In genomic region chr5:150412319-150413175, GRCh38 we compare ENCODE assay signal across 8 cellular contexts. TPM values are rescaled to one million over a fixed set of nuclear protein-coding genes. Genes with fewer than 3 reads are reported as not detected.
DNase-seq lines count a peak whose midpoint lies in the region; ATAC-seq and TF ChIP-seq lines count a peak whose summit lies in the region.

Gene CD74, minus strand, starts transcription at chr5:150412910. Its CDS starts 161 bp downstream, at chr5:150412749.

- H3K4me1 Mint-ChIP-seq in activated CD8-positive, alpha-beta T cell treated with anti-CD3 and anti-CD28 coated beads for 36 hours (ENCODE audit: low read depth): peaks cover 39% of the 10 kb centered on the region

- ATAC-seq in GM21737 (IDR thresholded peaks at IDR 0.05; ENCODE audit: unreplicated experiment): peak; percentile 67
- peak; percentile 91 for ATAC-seq in activated CD8-positive, alpha-beta T cell treated with anti-CD3 and anti-CD28 coated beads for 36 hours

- H3K36me3 Mint-ChIP-seq in activated CD8-positive, alpha-beta T cell treated with anti-CD3 and anti-CD28 coated beads for 36 hours (ENCODE audit: low read depth): peaks cover 15% of the 10 kb centered on the region

- H3K27ac Mint-ChIP-seq in activated CD8-positive, alpha-beta T cell treated with anti-CD3 and anti-CD28 coated beads for 36 hours: peak within 1 kb of the TSS; percentile 99

- POLR2A ChIA-PET in activated CD8-positive, alpha-beta T cell treated with anti-CD3 and anti-CD28 coated beads for 36 hours (lab: Charles Lee): interaction anchor here (0.6 to 5.2 kb wide), 22 partner anchors 8 to 412 kb away, joined by 3 to 57 read pairs (median 4); partner anchors contain the start of genes HMGXB3, RPS14, TCOF1 and TIGD6

- DNase-seq in EH (ENCODE audit: low read depth) (peak; percentile 39), MV-4-11 (lab: John Stamatoyannopoulos, UW) (peak; percentile 89), mesenteric fat pad (ENCODE audit: low spot score) (peak; percentile 91), NCI-H774 (lab: John Stamatoyannopoulos, UW) (no peak)
- DNase-seq in activated CD8-positive, alpha-beta T cell treated with anti-CD3 and anti-CD28 coated beads for 36 hours: peak; percentile 99
- DNase-seq in effector CD8-positive, alpha-beta T cell (lab: John Stamatoyannopoulos, UW): peak; percentile 91
- peak; percentile 74 to 79 for DNase-seq in stimulated activated CD8-positive, alpha-beta memory T cell treated with anti-CD3 and anti-CD28 coated beads, Interleukin-2, amount 100 ng/mL, for 48 hours (ENCODE audit: low read depth in 2 of 2)

- TF ChIP-seq CTCF in activated CD8-positive, alpha-beta T cell treated with anti-CD3 and anti-CD28 coated beads for 36 hours (IDR thresholded peaks at IDR 0.05): no peak

- no peaks in the 10 kb centered on the region for H3K27me3 Mint-ChIP-seq in activated CD8-positive, alpha-beta T cell treated with anti-CD3 and anti-CD28 coated beads for 36 hours

- intact Hi-C loops in activated CD8-positive, alpha-beta T cell treated with anti-CD3 and anti-CD28 coated beads for 36 hours (cut with micrococcal nuclease): no loop called here

- peak within 1 kb of the TSS; percentile 97 for H3K4me3 Mint-ChIP-seq in activated CD8-positive, alpha-beta T cell treated with anti-CD3 and anti-CD28 coated beads for 36 hours

- no peaks in the 10 kb centered on the region for H3K9me3 Mint-ChIP-seq in activated CD8-positive, alpha-beta T cell treated with anti-CD3 and anti-CD28 coated beads for 36 hours

- CTCF ChIA-PET in activated CD8-positive, alpha-beta T cell treated with anti-CD3 and anti-CD28 coated beads for 36 hours (lab: Charles Lee): interaction anchor here (0.7 to 4.3 kb wide), 7 partner anchors 10 to 38 kb away, joined by 3 to 40 read pairs (median 7); no protein-coding TSS in a partner anchor

RNA-seq across cellular contexts. Expression of gene CD74, which starts in this region (rescaled TPM):
- 100 to 1,000 TPM; 277 to 282 TPM for total RNA-seq in activated CD8-positive, alpha-beta T cell treated with anti-CD3 and anti-CD28 coated beads for 36 hours
- total RNA-seq in mesenteric fat pad: 486 TPM
